Comparison of ENCODE assay signal across 16 cellular contexts in genomic region chr9:83433841-83434240, GRCh38.
"Had no signal": no experiment of that assay in that cellular context is flagged by ENCODE, and none has a peak within 500 bp of the region (broad histone marks: within the 10 kb centered on the region; RNA-seq: fewer than 3 reads in every experiment).

No MANE protein-coding gene starts in this region.

- H3K4me3 ChIP-seq: heart right ventricle, neural progenitor cell, stomach, thoracic aorta had no signal

- H3K9ac ChIP-seq: neural progenitor cell, parathyroid adenoma had no signal

- FAIRE-seq: frontal cortex had no signal

- H3K27ac ChIP-seq: brain microvascular endothelial cell, neural progenitor cell, parathyroid adenoma, thoracic aorta had no signal

- H2AFZ ChIP-seq: neural progenitor cell, parathyroid adenoma had no signal

- H3K9me3 ChIP-seq: heart right ventricle, stomach, thoracic aorta had no signal

- DNase-seq: activated naive CD4-positive, alpha-beta T cell treated with Interleukin-2 at 50 U/mL for 16 hours; anterior cingulate cortex; brain microvascular endothelial cell; cerebellar nuclear complex; dermis blood vessel endothelial cell; effector memory CD8-positive, alpha-beta T cell; heart right ventricle; mammary epithelial cell; naive B cell; stimulated activated CD4-positive, alpha-beta T cell treated with anti-CD3 and anti-CD28 coated beads, Interleukin-1b, Interleukin-23, amount 100 ng/mL, for 48 hours; stomach had no signal

- H3K4me1 ChIP-seq: neural progenitor cell had no signal

- H3K4me2 ChIP-seq: neural progenitor cell had no signal

- ATAC-seq: activated CD4-positive, CD25-positive, alpha-beta regulatory T cell treated with anti-CD3 and anti-CD28 coated beads, Interleukin-2, amount 50 U/mL, for 24 hours; effector memory CD8-positive, alpha-beta T cell; heart right ventricle had no signal

- H3K36me3 ChIP-seq: brain microvascular endothelial cell, heart right ventricle, neural progenitor cell, stomach, thoracic aorta had no signal

- H3K27me3 ChIP-seq: brain microvascular endothelial cell, heart right ventricle, neural progenitor cell, stomach had no signal
